Comparison of ENCODE assay signal across 9 cellular contexts in genomic region chr14:64702493-64703392, GRCh38. TPM values are rescaled to one million over a fixed set of nuclear protein-coding genes. Genes with fewer than 3 reads are reported as not detected.
DNase-seq lines count a peak whose midpoint lies in the region; ATAC-seq and TF ChIP-seq lines count a peak whose summit lies in the region.
"Had no signal": no experiment of that assay in that cellular context is flagged by ENCODE, and none has a peak within 500 bp of the region (broad histone marks: within the 10 kb centered on the region; RNA-seq: fewer than 3 reads in every experiment).

No MANE protein-coding gene starts in this region.

- H3K9me3 ChIP-seq in BLaER1 = no peaks in the 10 kb centered on the region

- H3K9me3 Mint-ChIP-seq in mesothelial cell of epicardium = no peaks in the 10 kb centered on the region

- no peak overlapping the region for H3K9ac ChIP-seq in BLaER1

- peak overlapping the region; percentile 83 for H3K4me3 Mint-ChIP-seq in mesothelial cell of epicardium

- peak; percentile 9 for DNase-seq in Jurkat, Clone E6-1 (ENCODE audit: low read depth, low spot score)
- DNase-seq in T47D (ENCODE audit: low read depth in 1 of 2, low spot score in 1 of 2) = peak; percentile 70 to 81
- DNase-seq in mesothelial cell of epicardium (ENCODE audit: low spot score in 2 of 2, unreplicated experiment in 2 of 2) = peak; percentile 55 to 78
- DNase-seq in NCI-H774 (lab: John Stamatoyannopoulos, UW) = no peak
- DNase-seq: activated CD8-positive, alpha-beta memory T cell treated with anti-CD3 and anti-CD28 coated beads, Interleukin-2, amount 50 U/mL, for 48 hours had no signal

- peaks cover 58% of the 10 kb centered on the region for H3K4me1 Mint-ChIP-seq in mesothelial cell of epicardium

- no peaks in the 10 kb centered on the region for H3K27me3 Mint-ChIP-seq in mesothelial cell of epicardium (ENCODE audit: low read depth)

- H3K4me1 ChIP-seq in BLaER1 = peaks cover 62% of the 10 kb centered on the region

- no peaks in the 10 kb centered on the region for H3K36me3 ChIP-seq in BLaER1

- peaks cover 27% of the 10 kb centered on the region; the same call in 1 of the 2 replicates for H4K20me1 ChIP-seq in BLaER1

- TF ChIP-seq CTCF in mesothelial cell of epicardium (IDR thresholded peaks at IDR 0.05; ENCODE audit: unreplicated experiment) = no peak

- H3K27ac ChIP-seq in BLaER1 = no peak overlapping the region

- ATAC-seq in GM21528 (IDR thresholded peaks at IDR 0.05; ENCODE audit: low FRiP score, unreplicated experiment) (no peak), HG03280 (IDR thresholded peaks at IDR 0.05; ENCODE audit: unreplicated experiment) (no peak), HG03378 (IDR thresholded peaks at IDR 0.05; ENCODE audit: unreplicated experiment) (no peak)

- peak overlapping the region; percentile 99 for H3K4me2 ChIP-seq in BLaER1

- H3K27ac Mint-ChIP-seq in mesothelial cell of epicardium = peak overlapping the region; percentile 96

- in situ Hi-C loops in T47D (cut with HindIII; ENCODE audit: low pct_unique_long_range_greater_than_20kb, low sequenced_read_pairs) = no loop called here

- peaks cover 61% of the 10 kb centered on the region for H3K27me3 ChIP-seq in BLaER1

- H3K36me3 Mint-ChIP-seq in mesothelial cell of epicardium = no peaks in the 10 kb centered on the region

- H3K4me3 ChIP-seq in BLaER1 = no peak overlapping the region
- H3K4me3 ChIP-seq in Jurkat, Clone E6-1 (ENCODE audit: low read length) = no peak overlapping the region

RNA-seq across cellular contexts. Expression of gene PLEKHG3, which starts 1.5 kb away (rescaled TPM):
- polyA plus RNA-seq in Jurkat, Clone E6-1 (2012; ENCODE audit: insufficient read depth, insufficient read length) = 0.11 TPM
- 141 to 142 TPM (median 142 TPM) in 3 replicates for total RNA-seq in mesothelial cell of epicardium
